ENCODE assay signal across 8 cellular contexts in the genomic region with DNA sequence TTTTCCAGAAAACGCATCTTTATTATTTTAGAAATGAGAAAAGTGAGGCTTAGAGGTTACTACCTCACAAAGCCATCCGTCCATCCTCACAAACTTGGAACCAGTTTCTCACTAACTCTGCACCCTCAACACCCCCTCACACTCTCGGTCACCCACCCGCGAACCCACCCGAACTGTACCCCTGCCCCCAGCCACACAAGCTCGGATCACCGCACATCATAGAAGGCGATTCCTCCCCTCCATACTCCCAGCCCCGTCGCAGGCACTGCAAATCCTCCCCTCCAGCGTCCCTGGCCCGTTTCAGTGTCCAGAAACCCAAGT. TPM values are rescaled to one million over a fixed set of nuclear protein-coding genes. Genes with fewer than 3 reads are reported as not detected.
DNase-seq lines count a peak whose midpoint lies in the region; ATAC-seq and TF ChIP-seq lines count a peak whose summit lies in the region.

No MANE protein-coding gene starts in this region.

- intact Hi-C loops in cardiac septum (cut with DNase I) = loop anchor here (1.0 to 2.0 kb wide), 2 partner anchors 39 to 149 kb away; a partner anchor contains a TSS
- intact Hi-C loops in lower lobe of right lung (cut with DNase I) = no loop called here
- intact Hi-C loops in upper lobe of right lung (cut with DNase I) = no loop called here
- intact Hi-C loops in posterior cingulate gyrus (cut with DNase I) = loop anchor here (2.0 to 5.0 kb wide), 2 partner anchors 44 to 243 kb away; a partner anchor contains a TSS

- H3K4me1 ChIP-seq in cardiac muscle cell (ENCODE audit: low read depth) = peaks cover 4% of the 10 kb centered on the region
- H3K4me1 ChIP-seq in lower lobe of right lung = peaks cover 19% of the 10 kb centered on the region
- H3K4me1 ChIP-seq in upper lobe of right lung = peaks cover 6% of the 10 kb centered on the region

- no peaks in the 10 kb centered on the region for H3K9me3 ChIP-seq in cardiac muscle cell (ENCODE audit: low read depth)
- peaks cover 59% of the 10 kb centered on the region for H3K9me3 ChIP-seq in lower lobe of right lung
- H3K9me3 ChIP-seq in upper lobe of right lung = peaks cover 21% of the 10 kb centered on the region

- peak overlapping the region; percentile 75 for H3K4me3 ChIP-seq in cardiac muscle cell
- peak overlapping the region; percentile 95 for H3K4me3 ChIP-seq in astrocyte of the cerebellum (ENCODE audit: low read depth, low read length)
- H3K4me3 ChIP-seq in lower lobe of right lung = peak overlapping the region; percentile 77
- H3K4me3 ChIP-seq in upper lobe of right lung = peak overlapping the region; percentile 68

- H3K36me3 ChIP-seq in cardiac muscle cell = peaks cover 3% of the 10 kb centered on the region
- peaks cover 6% of the 10 kb centered on the region for H3K36me3 ChIP-seq in lower lobe of right lung
- peaks cover 5% of the 10 kb centered on the region for H3K36me3 ChIP-seq in upper lobe of right lung

- in situ Hi-C loops in astrocyte of the cerebellum (cut with HindIII; ENCODE audit: low sequenced_read_pairs) = no loop called here

- H3K27me3 ChIP-seq in cardiac muscle cell = no peaks in the 10 kb centered on the region
- H3K27me3 ChIP-seq in lower lobe of right lung (ENCODE audit: low read depth) = no peaks in the 10 kb centered on the region
- H3K27me3 ChIP-seq in upper lobe of right lung = no peaks in the 10 kb centered on the region

- H3K27ac ChIP-seq in cardiac muscle cell (peak overlapping the region; percentile 95), lower lobe of right lung (peak overlapping the region; percentile 91), upper lobe of right lung (peak overlapping the region; percentile 90)

- peak in 1 of 2 donors; percentile 37 for ATAC-seq in lower lobe of right lung
- no peak for ATAC-seq in upper lobe of right lung
- ATAC-seq in HG02973 (IDR thresholded peaks at IDR 0.05; ENCODE audit: unreplicated experiment) = no peak
- ATAC-seq in GM21360 (IDR thresholded peaks at IDR 0.05; ENCODE audit: unreplicated experiment) = no peak

- DNase-seq in cardiac muscle cell (ENCODE audit: low read depth in 1 of 2, low spot score in 1 of 2) = no peak
- DNase-seq in cardiac septum (ENCODE audit: low spot score) = no peak
- DNase-seq in astrocyte of the cerebellum (ENCODE audit: low read depth) = no peak
- DNase-seq in lower lobe of right lung = no peak
- no peak for DNase-seq in upper lobe of right lung
- no peak for DNase-seq in posterior cingulate gyrus

- TF ChIP-seq CTCF in cardiac muscle cell (IDR thresholded peaks at IDR 0.05; ENCODE audit: low read depth, low read length) (no peak), astrocyte of the cerebellum (IDR thresholded peaks at IDR 0.05; ENCODE audit: low read depth, low read length, missing control alignments) (no peak), lower lobe of right lung (IDR thresholded peaks at IDR 0.05) (no peak), upper lobe of right lung (IDR thresholded peaks at IDR 0.05) (no peak)

RNA-seq across cellular contexts. Expression of a gene that starts 0.2 kb away (rescaled TPM):
- total RNA-seq in cardiac muscle cell (10.5 and 12.3 TPM in 2 replicates), cardiac septum (6.7 TPM), lower lobe of right lung (12.5 TPM), upper lobe of right lung (10.5 TPM)
- 17.5 and 32.0 TPM in 2 replicates for polyA plus RNA-seq in cardiac muscle cell

RNA-seq across cellular contexts. Expression of a gene that starts 38.5 kb away (rescaled TPM):
- total RNA-seq in cardiac muscle cell (8.6 and 9.7 TPM in 2 replicates), cardiac septum (8.3 TPM), lower lobe of right lung (11.3 TPM), upper lobe of right lung (12.0 TPM)
- 5.2 and 13.2 TPM in 2 replicates for polyA plus RNA-seq in cardiac muscle cell

RNA-seq across cellular contexts. Expression of a gene that starts 45.3 kb away (rescaled TPM):
- 18.6 and 19.2 TPM in 2 replicates for total RNA-seq in cardiac muscle cell
- 10.9 and 16.5 TPM in 2 replicates for polyA plus RNA-seq in cardiac muscle cell
- 17.3 TPM for total RNA-seq in cardiac septum
- total RNA-seq in lower lobe of right lung = 10.6 TPM
- 8.4 TPM for total RNA-seq in upper lobe of right lung

Comparison
In these comparisons a context has a peak if more than half of its experiments do, and no peak if none do; other contexts are left out.
1. intact Hi-C loops: an anchor here in cardiac septum (1.0 to 2.0 kb wide) and posterior cingulate gyrus (2.0 to 5.0 kb wide); none called in lower lobe of right lung and upper lobe of right lung.